24 cellular contexts compared by ENCODE assay signal in the genomic region with DNA sequence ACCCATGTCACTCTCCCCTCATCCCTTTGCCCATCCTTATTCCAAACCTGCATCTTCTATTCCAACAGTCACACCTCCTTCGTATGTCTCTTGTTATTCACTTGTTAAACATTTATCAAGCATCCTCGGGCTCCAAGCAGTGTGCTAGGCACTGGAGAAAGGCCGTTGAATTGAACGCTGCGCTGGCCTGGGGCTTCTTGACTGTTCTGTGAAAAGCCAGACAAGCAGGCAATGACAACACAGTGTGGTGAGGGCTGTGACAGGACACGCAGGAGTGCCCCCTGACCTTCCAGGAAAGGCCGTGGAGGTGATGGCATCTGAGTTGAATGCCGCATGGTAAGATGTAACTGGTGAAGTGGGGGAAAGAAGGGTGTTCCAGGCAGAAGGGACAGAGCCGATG. TPM values are rescaled to one million over a fixed set of nuclear protein-coding genes. Genes with fewer than 3 reads are reported as not detected.
DNase-seq lines count a peak whose midpoint lies in the region; ATAC-seq and TF ChIP-seq lines count a peak whose summit lies in the region.
"Had no signal": no experiment of that assay in that cellular context is flagged by ENCODE, and none has a peak within 500 bp of the region (broad histone marks: within the 10 kb centered on the region; RNA-seq: fewer than 3 reads in every experiment).

No MANE protein-coding gene starts in this region.

- TF ChIP-seq CTCF in IMR-90 (conservative IDR thresholded peaks at IDR 0.05; ENCODE audit: low read depth, low read length) = no peak
- no peak for TF ChIP-seq CTCF in progenitor cell of endocrine pancreas (IDR thresholded peaks at IDR 0.05; ENCODE audit: unreplicated experiment)

- WGBS in IMR-90 (ENCODE audit: extremely low coverage in 2 of 2, insufficient read length in 1 of 2), 2 experiments = 70% methylated on average over 7 of the region's 9 CpGs; no CpG with 5 or more reads in 1 of the 2 experiments

- H3K27ac ChIP-seq in IMR-90 (ENCODE audit: insufficient read depth, low read length) = no peak overlapping the region
- H3K27ac ChIP-seq: GM23248 had no signal

- intact Hi-C loops in IMR-90 (cut with micrococcal nuclease) = no loop called here

- H3K27me3 Mint-ChIP-seq in central memory CD8-positive, alpha-beta T cell = no peaks in the 10 kb centered on the region
- no peaks in the 10 kb centered on the region for H3K27me3 Mint-ChIP-seq in progenitor cell of endocrine pancreas
- H3K27me3 Mint-ChIP-seq: CD4-positive, CD25-positive, alpha-beta regulatory T cell had no signal

- H3K4ac ChIP-seq in IMR-90 (ENCODE audit: low read depth, low read length) = no peak overlapping the region

- H2BK120ac ChIP-seq in IMR-90 (ENCODE audit: low read depth, low read length) = no peak overlapping the region

- H3K4me3 ChIP-seq in IMR-90 (ENCODE audit: insufficient read depth, low read depth, low read length) = no peak overlapping the region
- H3K4me3 ChIP-seq: GM23248, MG63 had no signal

- H3K4me1 ChIP-seq in IMR-90 (ENCODE audit: control insufficient read depth, insufficient read depth, low read length) = no peaks in the 10 kb centered on the region
- H3K4me1 ChIP-seq: BE2C had no signal

- no peak overlapping the region for H3K4me2 ChIP-seq in IMR-90 (ENCODE audit: low read depth, low read length)

- no peaks in the 10 kb centered on the region for H3K9me3 ChIP-seq in IMR-90 (ENCODE audit: control insufficient read depth, insufficient read depth, low read length)
- H3K9me3 ChIP-seq: BE2C, MG63 had no signal

- H4K5ac ChIP-seq in IMR-90 (ENCODE audit: low read depth, low read length) = no peak overlapping the region

- POLR2A ChIA-PET in IMR-90 (lab: Charles Lee; ENCODE audit: unreplicated experiment) = interaction anchor here (0.7 kb wide), 1 partner anchor 8 kb away, joined by 3 read pairs; no protein-coding TSS in a partner anchor

- H3K36me3 Mint-ChIP-seq in central memory CD8-positive, alpha-beta T cell (ENCODE audit: insufficient read depth) = peaks cover 21% of the 10 kb centered on the region
- H3K36me3 Mint-ChIP-seq in progenitor cell of endocrine pancreas (ENCODE audit: insufficient read depth) = peaks cover 13% of the 10 kb centered on the region

- H3K9me3 Mint-ChIP-seq in central memory CD8-positive, alpha-beta T cell = no peaks in the 10 kb centered on the region
- no peaks in the 10 kb centered on the region for H3K9me3 Mint-ChIP-seq in progenitor cell of endocrine pancreas (ENCODE audit: low read depth)
- H3K9me3 Mint-ChIP-seq: CD4-positive, CD25-positive, alpha-beta regulatory T cell had no signal

- peak overlapping the region; percentile 58 for H2AK9ac ChIP-seq in IMR-90 (replicated peaks; ENCODE audit: low read depth, low read length, poor library complexity)

- H2AK5ac ChIP-seq in IMR-90 (ENCODE audit: low read depth, low read length) = no peak overlapping the region

- 0 out of 2 replicates have a peak, but pooled peaks cover 6% of the 10 kb centered on the region for H3K9me1 ChIP-seq in IMR-90 (ENCODE audit: insufficient read depth, low read length)

- DNase-seq in activated T-cell treated with anti-CD3 and anti-CD28 coated beads, Interleukin-2, amount 50 U/mL, for 48 hours = peak; percentile 12 to 14
- DNase-seq in activated T-cell treated with anti-CD3 and anti-CD28 coated beads for 4 hours = no peak
- DNase-seq in IMR-90 = no peak
- no peak for DNase-seq in central memory CD8-positive, alpha-beta T cell (ENCODE audit: low spot score in 2 of 2)
- DNase-seq in progenitor cell of endocrine pancreas (ENCODE audit: low spot score, unreplicated experiment) = no peak
- no peak for DNase-seq in NCI-H2227 treated with DMSO at 0.1 percent for 48 hours (lab: John Stamatoyannopoulos, UW)
- no peak for DNase-seq in epidermal melanocyte (ENCODE audit: insufficient read length, low spot score)
- DNase-seq: BE2C; CD4-positive, CD25-positive, alpha-beta regulatory T cell; COR-L47; GDM1; GM23248; Kasumi-1; MG63; NCI-H1048; NCI-H146; NCI-H2081 treated with DMSO at 0.1 percent for 48 hours; NCI-H510A; NCI-H774; RPMI8226; SIG-M5 had no signal

- no TSS peak for BruUV-seq in IMR-90 (replicated peaks; lab: Mats Ljungman, UMichigan)

- TF ChIP-seq RAD21 in IMR-90 (IDR thresholded peaks at IDR 0.05; ENCODE audit: low read length) = no peak

- H3K27me3 ChIP-seq in IMR-90 (ENCODE audit: control insufficient read depth, insufficient read depth, low read length) = peaks cover 6% of the 10 kb centered on the region; the same call in 1 of the 2 replicates
- H3K27me3 ChIP-seq: BE2C, MG63 had no signal

- H3K56ac ChIP-seq in IMR-90 (ENCODE audit: extremely low read depth, insufficient read depth, low read length) = no peak overlapping the region

- CTCF ChIA-PET in IMR-90 (lab: Yijun Ruan, JAX) = no interaction called here

- peaks cover 28% of the 10 kb centered on the region for H3K4me1 Mint-ChIP-seq in central memory CD8-positive, alpha-beta T cell
- peaks cover 32% of the 10 kb centered on the region for H3K4me1 Mint-ChIP-seq in progenitor cell of endocrine pancreas (ENCODE audit: low read depth)

- H3K18ac ChIP-seq in IMR-90 (ENCODE audit: low read depth, low read length) = no peak overlapping the region

- H3K14ac ChIP-seq in IMR-90 (replicated peaks; ENCODE audit: low read depth, low read length) = no peak overlapping the region

- no peak overlapping the region for H2BK20ac ChIP-seq in IMR-90 (ENCODE audit: low read depth, low read length)

- H3K27ac Mint-ChIP-seq in central memory CD8-positive, alpha-beta T cell (ENCODE audit: low read depth) = peak overlapping the region; percentile 27
- H3K27ac Mint-ChIP-seq in progenitor cell of endocrine pancreas = peak overlapping the region; percentile 77

- no peak overlapping the region for H4K8ac ChIP-seq in IMR-90 (ENCODE audit: low read depth in 2 of 2, low read length in 2 of 2)

- ATAC-seq in IMR-90 (ENCODE audit: low read depth) (no peak), GM19023 (IDR thresholded peaks at IDR 0.05; ENCODE audit: unreplicated experiment) (no peak)
- no peak for ATAC-seq in central memory CD8-positive, alpha-beta T cell (replicated peaks; ENCODE audit: extremely low read depth, poor library complexity, severe bottlenecking)
- ATAC-seq: HCT116 had no signal

- H3K36me3 ChIP-seq in IMR-90 (ENCODE audit: control insufficient read depth, insufficient read depth, low read length) = peaks cover 11% of the 10 kb centered on the region

- no peak overlapping the region for H2BK15ac ChIP-seq in IMR-90 (ENCODE audit: low read depth, low read length)

- no peak overlapping the region for H3K23ac ChIP-seq in IMR-90 (ENCODE audit: low read depth, low read length)

- dilution Hi-C loops in IMR-90 (cut with HindIII; ENCODE audit: low sequenced_read_pairs, unreplicated experiment) = no loop called here

- H3K79me1 ChIP-seq in IMR-90 (ENCODE audit: low read depth in 1 of 2, low read length in 2 of 2) = peaks cover 11 to 19% of the 10 kb centered on the region in 2 experiments

- no peak overlapping the region for H3K4me3 Mint-ChIP-seq in central memory CD8-positive, alpha-beta T cell
- H3K4me3 Mint-ChIP-seq in progenitor cell of endocrine pancreas (ENCODE audit: low read depth) = no peak overlapping the region
- H3K4me3 Mint-ChIP-seq: CD4-positive, CD25-positive, alpha-beta regulatory T cell had no signal

- H3K9ac ChIP-seq in IMR-90 (ENCODE audit: low read depth, low read length) = no peak overlapping the region
- H3K9ac ChIP-seq: GM23248 had no signal

- H4K20me1 ChIP-seq in IMR-90 (ENCODE audit: insufficient read depth, low read length) = no peaks in the 10 kb centered on the region; the same call in 1 of the 2 replicates

- in situ Hi-C loops in IMR-90 (cut with MboI; ENCODE audit: low sequenced_read_pairs) = no loop called here

- TF ChIP-seq POLR2A in IMR-90 (IDR thresholded peaks at IDR 0.05; ENCODE audit: low read depth, low read length) = no peak

- H2BK5ac ChIP-seq in IMR-90 (ENCODE audit: low read depth, low read length, poor library complexity, severe bottlenecking) = no peak overlapping the region

- no peak overlapping the region for H2AFZ ChIP-seq in IMR-90 (replicated peaks; ENCODE audit: low read length, poor library complexity)
- H2AFZ ChIP-seq: GM23248 had no signal

- H4K91ac ChIP-seq in IMR-90 (ENCODE audit: insufficient read depth, low read depth, low read length) = no peak overlapping the region

TF ChIP-seq in IMR-90, 13 proteins besides CTCF, POLR2A, EP300 and RAD21 (continues in another document):
- TF ChIP-seq, protein P1, sequence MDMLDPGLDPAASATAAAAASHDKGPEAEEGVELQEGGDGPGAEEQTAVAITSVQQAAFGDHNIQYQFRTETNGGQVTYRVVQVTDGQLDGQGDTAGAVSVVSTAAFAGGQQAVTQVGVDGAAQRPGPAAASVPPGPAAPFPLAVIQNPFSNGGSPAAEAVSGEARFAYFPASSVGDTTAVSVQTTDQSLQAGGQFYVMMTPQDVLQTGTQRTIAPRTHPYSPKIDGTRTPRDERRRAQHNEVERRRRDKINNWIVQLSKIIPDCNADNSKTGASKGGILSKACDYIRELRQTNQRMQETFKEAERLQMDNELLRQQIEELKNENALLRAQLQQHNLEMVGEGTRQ (IDR thresholded peaks at IDR 0.05; ENCODE audit: low read depth, low read length) = no peak
- TF ChIP-seq MAFK (IDR thresholded peaks at IDR 0.05; ENCODE audit: low read depth, low read length) = no peak
- TF ChIP-seq RFX5 (IDR thresholded peaks at IDR 0.05; ENCODE audit: low read depth, low read length) = no peak
- TF ChIP-seq MAZ (IDR thresholded peaks at IDR 0.05; ENCODE audit: borderline replicate concordance, low read depth, low read length) = no peak
- no peak for TF ChIP-seq FOS (IDR thresholded peaks at IDR 0.05; ENCODE audit: low read depth, low read length)
- TF ChIP-seq MXI1 (IDR thresholded peaks at IDR 0.05; ENCODE audit: borderline replicate concordance, low read depth, low read length) = no peak
- no peak for TF ChIP-seq RCOR1 (IDR thresholded peaks at IDR 0.05; ENCODE audit: insufficient replicate concordance, low read length)
- no peak for TF ChIP-seq SMC3 (IDR thresholded peaks at IDR 0.05; ENCODE audit: low read depth, low read length)

RNA-seq across cellular contexts. Expression of a gene that starts 19.2 kb away (rescaled TPM):
- total RNA-seq in IMR-90 (2012; rRNA removed) (14.7 and 21.1 TPM in 2 replicates), progenitor cell of endocrine pancreas (31.8 and 32.5 TPM in 2 replicates)
- 6.4 and 6.8 TPM in 2 replicates for polyA plus RNA-seq in IMR-90 (2012; rRNA removed)
- 2.9 and 4.0 TPM in 2 replicates for polyA plus RNA-seq in IMR-90 (2012; cell fraction: cytosol; rRNA removed)
- 10.0 and 112 TPM in 2 replicates for polyA plus RNA-seq in IMR-90 (2012; cell fraction: nucleus; rRNA removed; ENCODE audit: low replicate concordance)

RNA-seq across cellular contexts. Expression of a gene that starts 19.4 kb away (rescaled TPM):
- total RNA-seq in IMR-90 (2012; rRNA removed) (not detected in 2 replicates), progenitor cell of endocrine pancreas (0.67 and 0.72 TPM in 2 replicates)
- polyA plus RNA-seq in IMR-90 (2012; rRNA removed) = not detected in 2 replicates
- not detected in 2 replicates for polyA plus RNA-seq in IMR-90 (2012; cell fraction: cytosol; rRNA removed)
- polyA plus RNA-seq in IMR-90 (2012; cell fraction: nucleus; rRNA removed; ENCODE audit: low replicate concordance) = 0.03 and 0.10 TPM in 2 replicates
- total RNA-seq: CD4-positive, CD25-positive, alpha-beta regulatory T cell; Daoy; GM23248 had no signal
- polyA plus RNA-seq: CD4-positive, CD25-positive, alpha-beta regulatory T cell; GM23248 had no signal

Comparison
In these comparisons a context has a peak if more than half of its experiments do, and no peak if none do; other contexts are left out.
1. DNase-seq: peak in activated T-cell treated with anti-CD3 and anti-CD28 coated beads, Interleukin-2, amount 50 U/mL, for 48 hours (2 of 2); none in activated T-cell treated with anti-CD3 and anti-CD28 coated beads for 4 hours (single experiment), IMR-90 (single experiment), central memory CD8-positive, alpha-beta T cell (0 of 2), progenitor cell of endocrine pancreas (single experiment), NCI-H2227 treated with DMSO at 0.1 percent for 48 hours (single experiment) and epidermal melanocyte (single experiment).